8 cellular contexts compared by ENCODE assay signal in genomic region chr11:69292221-69292648, GRCh38. TPM values are rescaled to one million over a fixed set of nuclear protein-coding genes. Genes with fewer than 3 reads are reported as not detected.
DNase-seq lines count a peak whose midpoint lies in the region; ATAC-seq, FAIRE-seq and TF ChIP-seq lines count a peak whose summit lies in the region.

No MANE protein-coding gene starts in this region.

- no peak for TF ChIP-seq EP300 in GM12878 (IDR thresholded peaks at IDR 0.05; ENCODE audit: borderline replicate concordance in 1 of 2, control insufficient read depth in 1 of 2, low read depth in 2 of 2, low read length in 2 of 2)

- no peak overlapping the region for H3K9ac ChIP-seq in GM12878 (ENCODE audit: control insufficient read depth, insufficient read depth, low read length)

- DNase-seq in GM10248 (ENCODE audit: extremely low spot score): no peak
- DNase-seq in SJCRH30: peak; percentile 55 to 67
- no peak for DNase-seq in GM12878 (ENCODE audit: low read depth, low spot score)
- peak; percentile 56 to 66 for DNase-seq in lung microvascular endothelial cell (ENCODE audit: low read depth in 2 of 2)
- no peak for DNase-seq in NCI-H187 treated with DMSO at 0.1 percent for 48 hours (lab: John Stamatoyannopoulos, UW)

- ATAC-seq in GM12878 (no peak), HG03025 (IDR thresholded peaks at IDR 0.05; ENCODE audit: low FRiP score, unreplicated experiment) (no peak), GM18519 (IDR thresholded peaks at IDR 0.05; ENCODE audit: low FRiP score, unreplicated experiment) (no peak), HG02973 (IDR thresholded peaks at IDR 0.05; ENCODE audit: unreplicated experiment) (no peak)

- H2AFZ ChIP-seq in GM12878 (ENCODE audit: control insufficient read depth, low read depth, low read length): no peak overlapping the region

- no peak overlapping the region for H3K4me3 ChIP-seq in SJCRH30
- H3K4me3 ChIP-seq in GM12878: no peak overlapping the region

- no peaks in the 10 kb centered on the region for H3K36me3 ChIP-seq in SJCRH30
- H3K36me3 ChIP-seq in GM12878 (ENCODE audit: control insufficient read depth in 2 of 2, insufficient read depth in 2 of 2, low read length in 1 of 2): no peaks in the 10 kb centered on the region

- in situ Hi-C loops in GM12878 (cut with MboI): loop anchor here (5.0 kb wide), 1 partner anchor 350 kb away; the partner anchor contains the start of gene CCND1

- no peak overlapping the region for H3K4me2 ChIP-seq in GM12878 (ENCODE audit: control insufficient read depth, insufficient read depth)

- H3K9me3 ChIP-seq in SJCRH30 (replicated peaks) (no peaks in the 10 kb centered on the region), GM12878 (replicated peaks; ENCODE audit: control insufficient read depth, insufficient read depth, low read length) (no peaks in the 10 kb centered on the region; the same call in 2 of the 3 replicates)

- FAIRE-seq in GM12878 (lab: Jason Lieb, UNC): peak; percentile 52

- BruUV-seq in GM12878 (replicated peaks; lab: Mats Ljungman, UMichigan): no TSS peak

- SMC1A ChIA-PET in GM12878 (lab: Charles Lee; ENCODE audit: uncharacterized antibody, unreplicated experiment): interaction anchor here (0.7 to 2.1 kb wide), 9 partner anchors 20 to 378 kb away, joined by 3 to 10 read pairs (median 3); no protein-coding TSS in a partner anchor

- WGBS in GM12878 (ENCODE audit: insufficient coverage, insufficient replicate concordance, low lambda C conversion rate, missing lambda C conversion rate): 7% methylated on average over 8 of the region's 8 CpGs

- RAD21 ChIA-PET in GM12878 (lab: Charles Lee; ENCODE audit: unreplicated experiment): interaction anchor here (0.8 to 1.3 kb wide), 4 partner anchors 124 to 352 kb away, joined by 3 to 8 read pairs (median 4); no protein-coding TSS in a partner anchor

- H3K27me3 ChIP-seq in SJCRH30 (no peaks in the 10 kb centered on the region), GM12878 (replicated peaks in 1 of 2; ENCODE audit: control insufficient read depth in 2 of 2, insufficient read depth in 2 of 2, low read length in 1 of 2) (no peaks in the 10 kb centered on the region)

- H3K79me2 ChIP-seq in GM12878 (ENCODE audit: control insufficient read depth, insufficient read depth, low read length): no peaks in the 10 kb centered on the region

- POLR2A ChIA-PET in GM10248 (lab: Yijun Ruan, JAX): no interaction called here
- POLR2A ChIA-PET in GM12878 (lab: Charles Lee): interaction anchor here (0.6 to 1.3 kb wide), 2 partner anchors 33 to 177 kb away, joined by 3 to 4 read pairs; no protein-coding TSS in a partner anchor

- CTCF ChIA-PET in GM10248 (lab: Yijun Ruan, JAX) (interaction anchor here (0.7 to 3.2 kb wide), 24 partner anchors 8 to 382 kb away, joined by 3 to 15 read pairs (median 4); partner anchors contain the start of gene SMIM38), GM12878 (lab: Yijun Ruan, JAX) (interaction anchor here (0.6 to 3.6 kb wide), 28 partner anchors 11 to 379 kb away, joined by 3 to 32 read pairs (median 3); partner anchors contain the start of gene CCND1)

- peak; percentile 77 for TF ChIP-seq RAD21 in GM12878 (IDR thresholded peaks at IDR 0.05; ENCODE audit: insufficient read depth, low read depth, low read length)

- no peaks in the 10 kb centered on the region for H4K20me1 ChIP-seq in GM12878 (ENCODE audit: control insufficient read depth, insufficient read depth)

- intact Hi-C loops in GM12878 (cut with micrococcal nuclease; ENCODE audit: unreplicated experiment): loop anchor here (1.0 kb wide), 1 partner anchor 351 kb away; no protein-coding TSS in a partner anchor

- no peak overlapping the region for H3K27ac ChIP-seq in SJCRH30
- no peak overlapping the region for H3K27ac ChIP-seq in GM12878 (ENCODE audit: control insufficient read depth, insufficient read depth)

- peaks cover 20% of the 10 kb centered on the region for H3K4me1 ChIP-seq in SJCRH30
- peaks cover 15% of the 10 kb centered on the region for H3K4me1 ChIP-seq in GM12878 (ENCODE audit: control insufficient read depth, insufficient read depth, low read length)

- TF ChIP-seq CTCF in GM10248 (IDR thresholded peaks at IDR 0.05; ENCODE audit: control extremely low read depth, extremely low read depth, low read depth, missing control alignments) (peak; percentile 79), GM12878 (IDR thresholded peaks at IDR 0.05 in 2 of 3, conservative IDR thresholded peaks at IDR 0.05 in 1 of 3; ENCODE audit: control insufficient read depth in 2 of 3, extremely low read depth in 1 of 3, insufficient read depth in 1 of 3, low read depth in 3 of 3, low read length in 3 of 3) (peak; percentile 56 to 93 (median 79))

- no peak for TF ChIP-seq POLR2A in GM12878 (IDR thresholded peaks at IDR 0.05; ENCODE audit: low read depth, low read length)

TF ChIP-seq in GM12878, 131 proteins besides CTCF, POLR2A, EP300 and RAD21:
- peak; percentile 21; the same call in 1 of the 2 replicates for TF ChIP-seq RUNX3 (IDR thresholded peaks at IDR 0.05; ENCODE audit: low read length)
- peak; percentile 61; the same call in 1 of the 2 replicates for TF ChIP-seq SMC3 (IDR thresholded peaks at IDR 0.05; ENCODE audit: borderline replicate concordance, low read length)
- 0 out of 2 replicates have a peak, but pooled peaks have one; percentile 14 for TF ChIP-seq LARP7 (IDR thresholded peaks at IDR 0.05)
- TF ChIP-seq SMARCA5 (IDR thresholded peaks at IDR 0.05): peak; percentile 33; the same call in 1 of the 2 replicates
- no peak for TF ChIP-seq ZZZ3 (IDR thresholded peaks at IDR 0.05; ENCODE audit: control insufficient read depth, insufficient read length, low read depth)

RNA-seq across cellular contexts. Expression of gene MYEOV, which starts 1.7 kb away (rescaled TPM):
- 2.9 and 6.7 TPM in 2 replicates for total RNA-seq in SJCRH30 (2014; rRNA removed; shearing (Covaris generic))
- 0.63 and 2.6 TPM in 2 replicates for total RNA-seq in GM12878 (2013; cell fraction: nucleolus; rRNA removed)
- total RNA-seq in GM12878 (2014; rRNA removed): 0.40 TPM in 1 of 2 replicates, not detected in the other
- 0.13 TPM in 1 of 2 replicates, not detected in the other for total RNA-seq in GM12878 (2014; rRNA removed; fragmentation: Illumina TruSeq; extraction: Trizol)
- 0.18 and 0.53 TPM in 2 replicates for total RNA-seq in GM12878 (2021)
- 0.10 TPM for polyA plus RNA-seq in GM12878 (2011; ENCODE audit: low read depth)
- polyA plus RNA-seq in GM12878 (2011; rRNA removed): 0.26 and 0.72 TPM in 2 replicates
- 0.30 and 0.33 TPM in 2 replicates for polyA plus RNA-seq in GM12878 (2011; cell fraction: cytosol; rRNA removed)
- polyA plus RNA-seq in GM12878 (2011; cell fraction: nucleus; rRNA removed): 0.44 and 0.73 TPM in 2 replicates
- 0.52 and 0.55 TPM in 2 replicates for polyA plus RNA-seq in GM12878 (2012)
- polyA plus RNA-seq in GM12878 (2014; fragmentation: Illumina TruSeq; extraction: Trizol): 0.40 and 0.51 TPM in 2 replicates
- under 1 TPM in 1 of 2 experiments, not detected in 1; 0.05 TPM for polyA plus RNA-seq in GM12878 (2014; fragmentation: Nextera tagmentation; extraction: Ambion mirVana)
- 0.19 and 0.29 TPM in 2 replicates for polyA plus RNA-seq in GM12878 (2014; rRNA removed)
- not detected for polyA plus RNA-seq in GM12878 (2016; fragmentation: Nextera tagmentation; extraction: Ambion mirVana)
- 0.22 and 0.57 TPM in 2 replicates for polyA minus RNA-seq in GM12878 (2011; rRNA and poly(A)+ RNA removed)
- not detected in 2 replicates for polyA minus RNA-seq in GM12878 (2011; cell fraction: cytosol; rRNA and poly(A)+ RNA removed)
- polyA minus RNA-seq in GM12878 (2011; cell fraction: nucleus; rRNA and poly(A)+ RNA removed): 0.73 TPM in 1 of 2 replicates, not detected in the other
- total RNA-seq in lung microvascular endothelial cell: 0.44 TPM in 1 of 2 replicates, not detected in the other

Comparison
In these comparisons a context has a peak if more than half of its experiments do, and no peak if none do; other contexts are left out.
1. DNase-seq: peak in SJCRH30 (2 of 2) and lung microvascular endothelial cell (2 of 2); none in GM10248 (single experiment), GM12878 (single experiment) and NCI-H187 treated with DMSO at 0.1 percent for 48 hours (single experiment).